In genomic region chr11:44886765-44887164, GRCh38 we compare ENCODE assay signal across 14 cellular contexts.
A peak's percentile ranks its signal among the peaks of the same experiment; 100 is the strongest.
DNase-seq lines count a peak whose midpoint lies in the region; ATAC-seq and TF ChIP-seq lines count a peak whose summit lies in the region.
"Had no signal": no experiment of that assay in that cellular context is flagged by ENCODE, and none has a peak within 500 bp of the region (broad histone marks: within the 10 kb centered on the region; RNA-seq: fewer than 3 reads in every experiment).

No MANE protein-coding gene starts in this region.

- no peaks in the 10 kb centered on the region for H3K9me3 Mint-ChIP-seq in WTC11
- no peaks in the 10 kb centered on the region for H3K9me3 Mint-ChIP-seq in mesothelial cell of epicardium
- H3K9me3 Mint-ChIP-seq in naive thymus-derived CD8-positive, alpha-beta T cell, result no peaks in the 10 kb centered on the region
- H3K9me3 Mint-ChIP-seq: activated CD4-positive, alpha-beta T cell treated with anti-CD3 and anti-CD28 coated beads, Interleukin-2, amount 10 ng/mL, durations not matched to agents 24 days and 14 days had no signal

- no peak for ATAC-seq in WTC11
- ATAC-seq in sciatic nerve, result peak; percentile 70
- no peak for ATAC-seq in naive thymus-derived CD8-positive, alpha-beta T cell
- ATAC-seq: left colon had no signal

- no peaks in the 10 kb centered on the region for H3K36me3 Mint-ChIP-seq in WTC11
- no peaks in the 10 kb centered on the region for H3K36me3 Mint-ChIP-seq in mesothelial cell of epicardium
- no peaks in the 10 kb centered on the region for H3K36me3 Mint-ChIP-seq in naive thymus-derived CD8-positive, alpha-beta T cell

- DNase-seq in EH (ENCODE audit: low read depth) (peak; percentile 75), WTC11 (ENCODE audit: low spot score) (no peak), fibroblast of peridontal ligament (ENCODE audit: extremely low read depth) (peak; percentile 77), sciatic nerve (ENCODE audit: low spot score) (no peak), GOT3 (lab: John Stamatoyannopoulos, UW) (no peak), epidermal melanocyte (ENCODE audit: insufficient read length, low spot score) (no peak), mesothelial cell of epicardium (ENCODE audit: low spot score in 2 of 2, unreplicated experiment in 2 of 2) (no peak)
- DNase-seq in naive thymus-derived CD8-positive, alpha-beta T cell, result no peak
- DNase-seq: activated CD4-positive, alpha-beta T cell treated with anti-CD3 and anti-CD28 coated beads, Interleukin-2, amount 10 ng/mL, durations not matched to agents 24 days and 14 days; CD4-positive, CD25-positive, alpha-beta regulatory T cell; KBM-7; left colon; NCI-H2081; pancreas had no signal

- H3K4me1 Mint-ChIP-seq in WTC11, result peaks cover 46% of the 10 kb centered on the region
- H3K4me1 Mint-ChIP-seq in mesothelial cell of epicardium, result peaks cover 24% of the 10 kb centered on the region
- peaks cover 0 to 3% (median 0%) of the 10 kb centered on the region in 4 donors for H3K4me1 Mint-ChIP-seq in naive thymus-derived CD8-positive, alpha-beta T cell
- H3K4me1 Mint-ChIP-seq: activated CD4-positive, alpha-beta T cell treated with anti-CD3 and anti-CD28 coated beads, Interleukin-2, amount 10 ng/mL, durations not matched to agents 24 days and 14 days had no signal

- CTCF ChIA-PET in WTC11 (lab: Charles Lee), result interaction anchor here (1.1 to 2.8 kb wide), 6 partner anchors 24 to 265 kb away, joined by 3 to 11 read pairs (median 6); partner anchors contain the start of gene TSPAN18

- intact Hi-C loops in sciatic nerve (cut with DNase I), result no loop called here

- H3K4me3 Mint-ChIP-seq in WTC11 (no peak overlapping the region), mesothelial cell of epicardium (no peak overlapping the region)
- no peak overlapping the region for H3K4me3 Mint-ChIP-seq in naive thymus-derived CD8-positive, alpha-beta T cell
- H3K4me3 Mint-ChIP-seq: activated CD4-positive, alpha-beta T cell treated with anti-CD3 and anti-CD28 coated beads, Interleukin-2, amount 10 ng/mL, durations not matched to agents 24 days and 14 days; CD4-positive, CD25-positive, alpha-beta regulatory T cell had no signal

- H3K27ac Mint-ChIP-seq in WTC11 (0 out of 2 replicates have a peak overlapping the region, but pooled peaks have one; percentile 29), mesothelial cell of epicardium (no peak overlapping the region)
- H3K27ac Mint-ChIP-seq in naive thymus-derived CD8-positive, alpha-beta T cell, result no peak overlapping the region
- H3K27ac Mint-ChIP-seq: activated CD4-positive, alpha-beta T cell treated with anti-CD3 and anti-CD28 coated beads, Interleukin-2, amount 10 ng/mL, durations not matched to agents 24 days and 14 days had no signal

- H3K27me3 Mint-ChIP-seq in WTC11 (ENCODE audit: low read depth), result no peaks in the 10 kb centered on the region
- peaks cover 2% of the 10 kb centered on the region for H3K27me3 Mint-ChIP-seq in mesothelial cell of epicardium (ENCODE audit: low read depth)
- peaks cover 0 to 1% (median 0%) of the 10 kb centered on the region in 5 donors for H3K27me3 Mint-ChIP-seq in naive thymus-derived CD8-positive, alpha-beta T cell
- H3K27me3 Mint-ChIP-seq: CD4-positive, CD25-positive, alpha-beta regulatory T cell had no signal

- no peak for TF ChIP-seq CTCF in WTC11 (IDR thresholded peaks at IDR 0.05)
- no peak for TF ChIP-seq CTCF in mesothelial cell of epicardium (IDR thresholded peaks at IDR 0.05; ENCODE audit: unreplicated experiment)

- POLR2A ChIA-PET in WTC11 (lab: Charles Lee), result no interaction called here
- POLR2A ChIA-PET in naive thymus-derived CD8-positive, alpha-beta T cell (lab: Charles Lee), result no interaction called here

TF ChIP-seq in WTC11, 78 proteins besides CTCF, POLR2A, EP300 and RAD21:
- TF ChIP-seq NFYB (CRISPR knock-in tag; conservative IDR thresholded peaks at IDR 0.05; ENCODE audit: low read depth) (no peak), CBFB (CRISPR knock-in tag; IDR thresholded peaks at IDR 0.05; ENCODE audit: low read depth) (no peak), TEAD1 (CRISPR knock-in tag; IDR thresholded peaks at IDR 0.05) (no peak), EMX1 (CRISPR knock-in tag; IDR thresholded peaks at IDR 0.05) (no peak), NFATC4 (CRISPR knock-in tag; IDR thresholded peaks at IDR 0.05) (no peak), JUN (CRISPR knock-in tag; IDR thresholded peaks at IDR 0.05) (no peak), MXD4 (CRISPR knock-in tag; IDR thresholded peaks at IDR 0.05; ENCODE audit: borderline replicate concordance) (no peak), ZNF671 (CRISPR knock-in tag; IDR thresholded peaks at IDR 0.05) (no peak), MAX (CRISPR knock-in tag; IDR thresholded peaks at IDR 0.05) (no peak), SOX15 (CRISPR knock-in tag; IDR thresholded peaks at IDR 0.05) (no peak), ZNF317 (CRISPR knock-in tag; IDR thresholded peaks at IDR 0.05; ENCODE audit: borderline replicate concordance, low read depth) (no peak), ZNF423 (CRISPR knock-in tag; IDR thresholded peaks at IDR 0.05) (no peak), TCF7 (CRISPR knock-in tag; IDR thresholded peaks at IDR 0.05; ENCODE audit: low read depth) (no peak), ZNF232 (CRISPR knock-in tag; IDR thresholded peaks at IDR 0.05) (no peak)
- TF ChIP-seq, protein P1, sequence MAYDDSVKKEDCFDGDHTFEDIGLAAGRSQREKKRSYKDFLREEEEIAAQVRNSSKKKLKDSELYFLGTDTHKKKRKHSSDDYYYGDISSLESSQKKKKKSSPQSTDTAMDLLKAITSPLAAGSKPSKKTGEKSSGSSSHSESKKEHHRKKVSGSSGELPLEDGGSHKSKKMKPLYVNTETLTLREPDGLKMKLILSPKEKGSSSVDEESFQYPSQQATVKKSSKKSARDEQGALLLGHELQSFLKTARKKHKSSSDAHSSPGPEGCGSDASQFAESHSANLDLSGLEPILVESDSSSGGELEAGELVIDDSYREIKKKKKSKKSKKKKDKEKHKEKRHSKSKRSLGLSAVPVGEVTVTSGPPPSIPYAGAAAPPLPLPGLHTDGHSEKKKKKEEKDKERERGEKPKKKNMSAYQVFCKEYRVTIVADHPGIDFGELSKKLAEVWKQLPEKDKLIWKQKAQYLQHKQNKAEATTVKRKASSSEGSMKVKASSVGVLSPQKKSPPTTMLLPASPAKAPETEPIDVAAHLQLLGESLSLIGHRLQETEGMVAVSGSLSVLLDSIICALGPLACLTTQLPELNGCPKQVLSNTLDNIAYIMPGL (CRISPR knock-in tag; IDR thresholded peaks at IDR 0.05), result no peak
- TF ChIP-seq, protein P2, sequence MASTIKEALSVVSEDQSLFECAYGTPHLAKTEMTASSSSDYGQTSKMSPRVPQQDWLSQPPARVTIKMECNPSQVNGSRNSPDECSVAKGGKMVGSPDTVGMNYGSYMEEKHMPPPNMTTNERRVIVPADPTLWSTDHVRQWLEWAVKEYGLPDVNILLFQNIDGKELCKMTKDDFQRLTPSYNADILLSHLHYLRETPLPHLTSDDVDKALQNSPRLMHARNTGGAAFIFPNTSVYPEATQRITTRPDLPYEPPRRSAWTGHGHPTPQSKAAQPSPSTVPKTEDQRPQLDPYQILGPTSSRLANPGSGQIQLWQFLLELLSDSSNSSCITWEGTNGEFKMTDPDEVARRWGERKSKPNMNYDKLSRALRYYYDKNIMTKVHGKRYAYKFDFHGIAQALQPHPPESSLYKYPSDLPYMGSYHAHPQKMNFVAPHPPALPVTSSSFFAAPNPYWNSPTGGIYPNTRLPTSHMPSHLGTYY (CRISPR knock-in tag; IDR thresholded peaks at IDR 0.05), result no peak
- TF ChIP-seq, protein P3, sequence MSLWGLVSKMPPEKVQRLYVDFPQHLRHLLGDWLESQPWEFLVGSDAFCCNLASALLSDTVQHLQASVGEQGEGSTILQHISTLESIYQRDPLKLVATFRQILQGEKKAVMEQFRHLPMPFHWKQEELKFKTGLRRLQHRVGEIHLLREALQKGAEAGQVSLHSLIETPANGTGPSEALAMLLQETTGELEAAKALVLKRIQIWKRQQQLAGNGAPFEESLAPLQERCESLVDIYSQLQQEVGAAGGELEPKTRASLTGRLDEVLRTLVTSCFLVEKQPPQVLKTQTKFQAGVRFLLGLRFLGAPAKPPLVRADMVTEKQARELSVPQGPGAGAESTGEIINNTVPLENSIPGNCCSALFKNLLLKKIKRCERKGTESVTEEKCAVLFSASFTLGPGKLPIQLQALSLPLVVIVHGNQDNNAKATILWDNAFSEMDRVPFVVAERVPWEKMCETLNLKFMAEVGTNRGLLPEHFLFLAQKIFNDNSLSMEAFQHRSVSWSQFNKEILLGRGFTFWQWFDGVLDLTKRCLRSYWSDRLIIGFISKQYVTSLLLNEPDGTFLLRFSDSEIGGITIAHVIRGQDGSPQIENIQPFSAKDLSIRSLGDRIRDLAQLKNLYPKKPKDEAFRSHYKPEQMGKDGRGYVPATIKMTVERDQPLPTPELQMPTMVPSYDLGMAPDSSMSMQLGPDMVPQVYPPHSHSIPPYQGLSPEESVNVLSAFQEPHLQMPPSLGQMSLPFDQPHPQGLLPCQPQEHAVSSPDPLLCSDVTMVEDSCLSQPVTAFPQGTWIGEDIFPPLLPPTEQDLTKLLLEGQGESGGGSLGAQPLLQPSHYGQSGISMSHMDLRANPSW (CRISPR knock-in tag; conservative IDR thresholded peaks at IDR 0.05; ENCODE audit: low read depth), result no peak
TF ChIP-seq in WTC11: peak in this region for 0.

Comparison
In these comparisons a context has a peak if more than half of its experiments do, and no peak if none do; other contexts are left out.
1. DNase-seq: peak in EH (single experiment) and fibroblast of peridontal ligament (single experiment); none in WTC11 (single experiment), sciatic nerve (single experiment), GOT3 (single experiment), epidermal melanocyte (single experiment), mesothelial cell of epicardium (0 of 2) and naive thymus-derived CD8-positive, alpha-beta T cell (0 of 10).